8 cellular contexts compared by ENCODE assay signal in the genomic region with DNA sequence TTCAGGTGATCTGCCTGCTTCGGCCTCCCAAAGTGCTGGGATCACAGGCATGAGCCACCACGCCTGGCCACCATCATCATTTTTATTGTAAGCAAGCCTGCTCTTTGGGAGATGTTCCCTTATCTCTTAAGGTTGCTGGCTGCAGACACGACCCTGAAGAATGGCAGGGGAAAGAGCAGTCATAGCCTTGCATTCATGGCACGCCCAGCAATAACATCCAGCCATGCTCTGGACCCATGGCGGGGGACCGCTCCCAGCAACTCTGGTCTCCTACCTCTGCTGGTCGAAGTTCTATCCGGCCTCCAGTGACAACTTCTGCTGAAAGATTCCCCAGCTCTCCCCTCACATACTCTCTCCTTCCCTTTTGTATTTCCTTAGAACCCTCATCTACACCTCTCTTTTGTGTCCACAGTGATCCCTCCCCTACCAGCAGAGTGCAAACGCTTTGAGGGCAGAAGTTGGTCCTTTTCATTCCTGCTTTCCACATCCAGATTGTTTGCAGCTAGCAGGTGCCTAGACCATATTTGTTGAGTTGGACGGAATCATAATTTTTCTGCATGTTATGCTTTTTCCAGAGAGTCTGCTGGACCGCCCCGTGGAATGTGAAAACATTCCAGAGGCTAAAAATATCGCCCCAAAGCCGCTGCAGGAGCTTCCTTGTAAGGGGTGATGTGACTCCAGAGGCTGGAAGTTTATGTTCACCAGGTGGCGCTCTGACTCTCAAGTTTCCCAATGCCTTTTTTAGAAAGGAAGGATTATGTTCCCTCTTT. TPM values are rescaled to one million over a fixed set of nuclear protein-coding genes. Genes with fewer than 3 reads are reported as not detected.
DNase-seq lines count a peak whose midpoint lies in the region; ATAC-seq and TF ChIP-seq lines count a peak whose summit lies in the region.

No MANE protein-coding gene starts in this region.

- H3K79me2 ChIP-seq in PC-3 (ENCODE audit: low read length) (peaks cover 4% of the 10 kb centered on the region; the same call in 1 of the 2 replicates), smooth muscle cell (ENCODE audit: low read depth) (no peaks in the 10 kb centered on the region)

- WGBS in smooth muscle cell (ENCODE audit: low lambda C conversion rate) = 44% methylated on average over 15 of the region's 15 CpGs

- DNase-seq in AG04449 (ENCODE audit: low read depth, low spot score) (peak; percentile 73), PC-3 (peak; percentile 69), brain microvascular endothelial cell (peak; percentile 83), inferior parietal cortex (ENCODE audit: extremely low spot score) (peak; percentile 71), smooth muscle cell (lab: John Stamatoyannopoulos, UW; ENCODE audit: unreplicated experiment) (no peak), NCI-H1930 (lab: John Stamatoyannopoulos, UW) (no peak)

- no peak overlapping the region for H3K4me3 ChIP-seq in AG04449 (ENCODE audit: low read depth, low read length)
- no peak overlapping the region for H3K4me3 ChIP-seq in PC-3 (ENCODE audit: low read length)
- no peak overlapping the region for H3K4me3 ChIP-seq in brain microvascular endothelial cell (ENCODE audit: low read depth, low read length)
- no peak overlapping the region for H3K4me3 ChIP-seq in smooth muscle cell

- H3K9ac ChIP-seq in PC-3 (ENCODE audit: low read length) (no peak overlapping the region), smooth muscle cell (ENCODE audit: low read depth) (no peak overlapping the region)

- H3K9me3 ChIP-seq in PC-3 (ENCODE audit: low read length) (no peaks in the 10 kb centered on the region), smooth muscle cell (replicated peaks; ENCODE audit: low read depth) (no peaks in the 10 kb centered on the region)

- intact Hi-C loops in PC-3 (cut with micrococcal nuclease) = loop anchor here (1.0 kb wide), 1 partner anchor 22 kb away; no protein-coding TSS in a partner anchor

- no peaks in the 10 kb centered on the region for H3F3A ChIP-seq in PC-3 (ENCODE audit: low read length, unreplicated experiment)
- H3F3A ChIP-seq in smooth muscle cell (ENCODE audit: low read depth) = no peaks in the 10 kb centered on the region

- no peaks in the 10 kb centered on the region for H4K20me1 ChIP-seq in PC-3 (ENCODE audit: low read length)
- H4K20me1 ChIP-seq in smooth muscle cell (ENCODE audit: low read depth) = no peaks in the 10 kb centered on the region

- ATAC-seq in PC-3 (peak; percentile 7; the same call in 1 of the 2 replicates), GM21576 (IDR thresholded peaks at IDR 0.05; ENCODE audit: unreplicated experiment) (no peak)

- H3K4me2 ChIP-seq in PC-3 (ENCODE audit: low read length) (peak overlapping the region; percentile 31; the same call in 1 of the 2 replicates), smooth muscle cell (no peak overlapping the region)

- no TSS peak for BruUV-seq in PC-3 (replicated peaks; lab: Mats Ljungman, UMichigan)

- H3K9me2 ChIP-seq in PC-3 (replicated peaks; ENCODE audit: low read length) = no peaks in the 10 kb centered on the region

- POLR2A ChIA-PET in AG04449 (lab: Yijun Ruan, JAX) = interaction anchor here (0.7 to 1.4 kb wide), 7 partner anchors 12 to 68 kb away, joined by 3 to 8 read pairs (median 4); a partner anchor contains a TSS
- POLR2A ChIA-PET in PC-3 (lab: Charles Lee; ENCODE audit: unreplicated experiment) = no interaction called here

- CTCF ChIA-PET in AG04449 (lab: Yijun Ruan, JAX) = interaction anchor here (0.6 to 21.1 kb wide), 19 partner anchors 6 to 67 kb away, joined by 3 to 664 read pairs (median 6); a partner anchor contains a TSS
- CTCF ChIA-PET in PC-3 (lab: Charles Lee) = interaction anchor here (0.7 to 1.1 kb wide), 2 partner anchors 8 to 18 kb away, joined by 5 to 7 read pairs; no protein-coding TSS in a partner anchor

- TF ChIP-seq CTCF in AG04449 (IDR thresholded peaks at IDR 0.05; ENCODE audit: insufficient read depth, low read length, missing control alignments) (peak; percentile 76), GM12872 (IDR thresholded peaks at IDR 0.05; ENCODE audit: insufficient read depth, low read depth, low read length) (peak; percentile 67), PC-3 (conservative IDR thresholded peaks at IDR 0.05; ENCODE audit: low read depth, low read length) (peak; percentile 82), brain microvascular endothelial cell (IDR thresholded peaks at IDR 0.05; ENCODE audit: low read depth, low read length, missing control alignments) (peak; percentile 84), smooth muscle cell (IDR thresholded peaks at IDR 0.05; ENCODE audit: borderline replicate concordance, insufficient read depth, poor library complexity, severe bottlenecking) (peak; percentile 62)

- H3K27me3 ChIP-seq in PC-3 (ENCODE audit: low read length) (no peaks in the 10 kb centered on the region), brain microvascular endothelial cell (replicated peaks) (no peaks in the 10 kb centered on the region), smooth muscle cell (ENCODE audit: low read depth) (no peaks in the 10 kb centered on the region)

- H3K36me3 ChIP-seq in PC-3 (ENCODE audit: low read depth, low read length) (no peaks in the 10 kb centered on the region), brain microvascular endothelial cell (replicated peaks) (no peaks in the 10 kb centered on the region), smooth muscle cell (ENCODE audit: low read depth) (no peaks in the 10 kb centered on the region)

- 0 out of 2 replicates have a peak overlapping the region, but pooled peaks have one; percentile 45 for H2AFZ ChIP-seq in PC-3 (ENCODE audit: low read length)
- H2AFZ ChIP-seq in smooth muscle cell (ENCODE audit: low read depth) = no peak overlapping the region

- in situ Hi-C loops in brain microvascular endothelial cell (cut with HindIII; ENCODE audit: low pct_ligation_motif_present, low sequenced_read_pairs) = no loop called here

- H3K27ac ChIP-seq in PC-3 (ENCODE audit: low read length) (no peak overlapping the region), brain microvascular endothelial cell (no peak overlapping the region), smooth muscle cell (ENCODE audit: low read depth) (no peak overlapping the region)

- H3K4me1 ChIP-seq in PC-3 (ENCODE audit: insufficient read depth, low read length) (peaks cover 5% of the 10 kb centered on the region; the same call in 1 of the 2 replicates), smooth muscle cell (ENCODE audit: low read depth) (peaks cover 8% of the 10 kb centered on the region)

RNA-seq across cellular contexts. Expression of a gene that starts 4.4 kb away (rescaled TPM):
- total RNA-seq in PC-3 (2014; rRNA removed) (17.6 and 25.5 TPM in 2 replicates), smooth muscle cell (46.3 and 58.4 TPM in 2 replicates)
- 95.5 and 132 TPM in 2 replicates for polyA plus RNA-seq in smooth muscle cell

RNA-seq across cellular contexts. Expression of a gene that starts 22.1 kb away (rescaled TPM):
- 40.7 and 44.5 TPM in 2 replicates for total RNA-seq in PC-3 (2014; rRNA removed)
- total RNA-seq in smooth muscle cell = 14.9 and 23.8 TPM in 2 replicates
- 26.9 and 32.5 TPM in 2 replicates for polyA plus RNA-seq in smooth muscle cell

RNA-seq across cellular contexts. Expression of a gene that starts 27.8 kb away (rescaled TPM):
- 13.1 and 15.0 TPM in 2 replicates for total RNA-seq in PC-3 (2014; rRNA removed)
- total RNA-seq in smooth muscle cell = 7.0 and 9.7 TPM in 2 replicates
- polyA plus RNA-seq in smooth muscle cell = 11.4 and 14.0 TPM in 2 replicates

Comparison
In these comparisons a context has a peak if more than half of its experiments do, and no peak if none do; other contexts are left out.
1. DNase-seq: peak in AG04449 (single experiment), PC-3 (single experiment), brain microvascular endothelial cell (single experiment) and inferior parietal cortex (single experiment); none in smooth muscle cell (single experiment) and NCI-H1930 (0 of 2).
2. Peak in every context shown above with its lines, with median percentiles within 50 percentile points of each other: CTCF ChIP-seq.